In the genomic region with DNA sequence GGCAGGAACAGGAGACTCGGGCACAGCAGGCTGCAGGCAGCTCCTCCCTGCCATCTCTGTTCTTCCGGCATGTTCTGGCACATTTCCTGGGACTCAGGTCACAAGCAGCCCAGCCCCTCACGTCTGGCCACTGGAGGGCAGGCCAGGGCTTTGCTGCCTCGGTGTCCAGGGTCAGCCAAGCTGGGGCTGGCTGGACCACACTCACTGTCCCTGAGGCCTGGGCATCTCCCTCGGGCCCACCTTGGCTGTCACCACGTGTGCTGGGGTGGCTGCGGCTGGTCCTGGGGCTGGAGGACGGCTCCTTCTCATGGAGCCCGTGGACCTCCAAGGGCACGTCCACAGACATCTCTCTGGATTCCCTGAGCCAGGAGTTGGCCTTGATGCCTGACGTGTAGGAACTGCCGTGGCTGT, we compare ENCODE assay signal across 10 cellular contexts. TPM values are rescaled to one million over a fixed set of nuclear protein-coding genes. Genes with fewer than 3 reads are reported as not detected.
DNase-seq lines count a peak whose midpoint lies in the region; ATAC-seq, FAIRE-seq and TF ChIP-seq lines count a peak whose summit lies in the region.
"Had no signal": no experiment of that assay in that cellular context is flagged by ENCODE, and none has a peak within 500 bp of the region (broad histone marks: within the 10 kb centered on the region; RNA-seq: fewer than 3 reads in every experiment).

No MANE protein-coding gene starts in this region.

- H3K14ac ChIP-seq in trophoblast cell (ENCODE audit: low read length), result no peak overlapping the region

- H2AFZ ChIP-seq in trophoblast cell (ENCODE audit: insufficient read depth, low read length, poor library complexity), result no peak overlapping the region

- H3K18ac ChIP-seq in trophoblast cell (ENCODE audit: low read length), result no peak overlapping the region

- peak; percentile 73 for ATAC-seq in Panc1
- ATAC-seq in GM21526 (IDR thresholded peaks at IDR 0.05; ENCODE audit: low FRiP score, unreplicated experiment), result no peak
- no peak for ATAC-seq in HG03521 (IDR thresholded peaks at IDR 0.05; ENCODE audit: unreplicated experiment)
- no peak for ATAC-seq in HG03520 (IDR thresholded peaks at IDR 0.05; ENCODE audit: unreplicated experiment)

- no peaks in the 10 kb centered on the region for H3K79me1 ChIP-seq in trophoblast cell (ENCODE audit: low read length)

- H3K27ac ChIP-seq in Panc1 (ENCODE audit: low read length), result no peak overlapping the region
- no peak overlapping the region for H3K27ac ChIP-seq in trophoblast cell (ENCODE audit: low read depth, low read length)
- H3K27ac ChIP-seq: HL-60 had no signal

- no peaks in the 10 kb centered on the region for H3K36me3 ChIP-seq in Panc1 (ENCODE audit: control insufficient read depth, insufficient read depth, low read length)
- H3K36me3 ChIP-seq in trophoblast cell (ENCODE audit: control insufficient read depth in 1 of 2, insufficient read depth in 2 of 2, low read length in 2 of 2), result no peaks in the 10 kb centered on the region

- H2BK120ac ChIP-seq in trophoblast cell (ENCODE audit: insufficient read depth, low read length, poor library complexity), result no peak overlapping the region

- CTCF ChIA-PET in Panc1 (lab: Charles Lee), result interaction anchor here (0.6 to 1.3 kb wide), 5 partner anchors 16 to 81 kb away, joined by 3 to 6 read pairs (median 3); no protein-coding TSS in a partner anchor

- no peaks in the 10 kb centered on the region for H3K9me3 ChIP-seq in Panc1 (ENCODE audit: control insufficient read depth, insufficient read depth, low read depth, low read length)
- H3K9me3 ChIP-seq in trophoblast cell (ENCODE audit: insufficient read depth, low read depth, low read length), result peaks cover 11% of the 10 kb centered on the region

- intact Hi-C loops in Panc1 (cut with micrococcal nuclease; ENCODE audit: unreplicated experiment), result loop anchor here (5.0 kb wide), 1 partner anchor 72 kb away; no protein-coding TSS in a partner anchor

- H3K4me3 ChIP-seq in Panc1 (ENCODE audit: low read depth in 2 of 2, low read length in 2 of 2) (no peak overlapping the region), trophoblast cell (ENCODE audit: low read depth, low read length) (no peak overlapping the region)

- no CpG with 5 or more reads among the region's 12 CpGs for WGBS in trophoblast cell (ENCODE audit: extremely low coverage, insufficient coverage, insufficient read length)

- H3K27me3 ChIP-seq in Panc1 (ENCODE audit: control insufficient read depth, insufficient read depth, low read length) (no peaks in the 10 kb centered on the region), trophoblast cell (ENCODE audit: insufficient read depth, low read length) (no peaks in the 10 kb centered on the region)

- no peak overlapping the region for H3K23ac ChIP-seq in trophoblast cell (ENCODE audit: low read length)

- H2AK5ac ChIP-seq in trophoblast cell (ENCODE audit: low read length), result no peak overlapping the region

- H4K8ac ChIP-seq in trophoblast cell (ENCODE audit: low read depth, low read length), result peak overlapping the region; percentile 12

- H4K91ac ChIP-seq in trophoblast cell (ENCODE audit: low read depth, low read length), result no peak overlapping the region

- no TSS peak for BruUV-seq in Panc1 (replicated peaks; lab: Mats Ljungman, UMichigan)

- DNase-seq in ELF-1 (ENCODE audit: low read depth, low spot score), result peak; percentile 82
- no peak for DNase-seq in Panc1 (ENCODE audit: low read depth, low spot score)
- DNase-seq in frontal cortex (ENCODE audit: low spot score in 2 of 2), result peak; percentile 64 to 76
- DNase-seq in trophoblast cell, result peak; percentile 65 to 69
- DNase-seq in stimulated activated CD4-positive, alpha-beta T cell treated with anti-CD3 and anti-CD28 coated beads, Interleukin-4, amount 100 ng/mL, for 24 hours, result no peak

- in situ Hi-C loops in Panc1 (cut with HindIII; ENCODE audit: low pct_unique_long_range_greater_than_20kb, low sequenced_read_pairs), result no loop called here

- POLR2A ChIA-PET in Panc1 (lab: Charles Lee), result no interaction called here

- H4K12ac ChIP-seq in trophoblast cell (ENCODE audit: low read depth, low read length), result no peak overlapping the region

- no peaks in the 10 kb centered on the region for H3K4me1 ChIP-seq in Panc1 (ENCODE audit: control insufficient read depth, insufficient read depth, low read length)
- H3K4me1 ChIP-seq in trophoblast cell (ENCODE audit: control insufficient read depth in 1 of 2, insufficient read depth in 2 of 2, low read length in 2 of 2), result no peaks in the 10 kb centered on the region

- no peak overlapping the region for H3K4ac ChIP-seq in trophoblast cell (ENCODE audit: low read depth, low read length)

- no peak overlapping the region for H3K9ac ChIP-seq in trophoblast cell (ENCODE audit: low read length)

- TF ChIP-seq CTCF in Panc1 (IDR thresholded peaks at IDR 0.05), result peak; percentile 86; the same call in 1 of the 2 replicates

- no peak overlapping the region for H2BK12ac ChIP-seq in trophoblast cell (ENCODE audit: low read length)

- H3K79me2 ChIP-seq in trophoblast cell (ENCODE audit: control insufficient read depth, insufficient read depth, low read length, poor library complexity), result no peaks in the 10 kb centered on the region

- no peak overlapping the region for H3K4me2 ChIP-seq in trophoblast cell (ENCODE audit: low read length)

- no peak overlapping the region for H2BK5ac ChIP-seq in trophoblast cell (ENCODE audit: low read depth, low read length, poor library complexity)

- FAIRE-seq in frontal cortex (lab: Jason Lieb, UNC), result no peak

RNA-seq across cellular contexts. Expression of a gene that starts 18.5 kb away (rescaled TPM):
- 0.15 TPM for total RNA-seq in Panc1 (2021; ENCODE audit: unreplicated experiment)
- polyA plus RNA-seq in Panc1 (2012; ENCODE audit: insufficient read length), result not detected
- not detected for total RNA-seq in frontal cortex
- polyA plus RNA-seq in trophoblast cell (2013), result not detected in 2 replicates
- total RNA-seq: dermis microvascular lymphatic vessel endothelial cell had no signal

Comparison
In these comparisons a context has a peak if more than half of its experiments do, and no peak if none do; other contexts are left out.
1. DNase-seq: peak in ELF-1 (single experiment), frontal cortex (2 of 2) and trophoblast cell (2 of 2); none in Panc1 (single experiment) and stimulated activated CD4-positive, alpha-beta T cell treated with anti-CD3 and anti-CD28 coated beads, Interleukin-4, amount 100 ng/mL, for 24 hours (single experiment).